ENCODE assay signal across 1 cellular context in the genomic region with DNA sequence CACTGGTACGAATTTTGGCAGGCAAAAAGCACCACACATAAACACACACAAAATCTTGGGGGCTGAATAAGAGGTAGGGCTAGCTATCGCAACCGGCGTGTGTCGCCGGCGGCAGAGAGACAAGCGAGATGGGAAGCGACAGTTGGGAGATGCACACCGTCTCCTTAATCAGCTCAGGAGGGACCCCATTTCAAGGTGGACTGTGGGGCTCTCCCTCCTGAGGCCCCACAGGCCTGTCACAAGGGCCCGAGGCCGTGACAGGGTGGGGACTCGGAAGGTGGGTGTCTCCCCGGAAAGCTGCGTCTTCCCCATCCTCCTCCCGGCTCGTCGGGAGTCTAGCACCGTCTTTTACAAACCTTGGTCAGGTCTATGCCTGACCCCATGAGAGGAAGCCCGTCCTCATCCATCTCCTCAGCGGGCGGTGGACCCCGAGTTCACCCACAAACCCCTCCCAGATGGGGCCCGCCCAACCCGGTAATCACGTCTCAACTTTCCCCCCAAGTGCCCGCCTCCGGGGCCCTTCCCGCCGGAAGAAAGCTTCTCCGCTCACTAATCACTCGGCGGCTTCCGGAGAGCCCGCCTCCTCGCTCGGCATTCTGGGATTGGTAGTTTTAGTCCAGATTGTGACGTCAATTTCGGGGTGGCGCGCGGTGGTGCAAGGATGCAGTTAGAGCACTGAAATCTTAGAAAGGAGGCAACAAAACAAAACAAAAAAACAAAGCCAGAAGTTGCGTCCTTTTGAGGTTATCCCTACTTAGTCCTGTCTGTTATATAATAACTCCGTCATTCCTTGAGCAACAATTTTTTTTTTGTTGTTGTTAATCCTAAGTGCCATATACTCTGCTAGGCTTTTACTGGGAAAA.
TF ChIP-seq lines count a peak whose summit lies in the region.

A gene with protein sequence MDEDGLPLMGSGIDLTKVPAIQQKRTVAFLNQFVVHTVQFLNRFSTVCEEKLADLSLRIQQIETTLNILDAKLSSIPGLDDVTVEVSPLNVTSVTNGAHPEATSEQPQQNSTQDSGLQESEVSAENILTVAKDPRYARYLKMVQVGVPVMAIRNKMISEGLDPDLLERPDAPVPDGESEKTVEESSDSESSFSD (minus strand): TSS at position 436 of the 863 bp plus-strand sequence. CDS start 29 bp downstream, at position 407.

TF ChIP-seq in HepG2, 621 proteins besides CTCF, POLR2A, EP300 and RAD21 (continued from another document and continues in another):
- TF ChIP-seq ZNF20 (CRISPR knock-in tag; IDR thresholded peaks at IDR 0.05) (no peak), ZSCAN29 (CRISPR knock-in tag; conservative IDR thresholded peaks at IDR 0.05) (no peak), RAD51 (IDR thresholded peaks at IDR 0.05; ENCODE audit: borderline replicate concordance) (no peak), ZNF841 (CRISPR knock-in tag; IDR thresholded peaks at IDR 0.05; ENCODE audit: borderline replicate concordance) (no peak), CAMTA2 (CRISPR knock-in tag; IDR thresholded peaks at IDR 0.05; ENCODE audit: borderline replicate concordance) (0 out of 2 replicates have a peak, but pooled peaks have one; percentile 45), HES4 (CRISPR knock-in tag; IDR thresholded peaks at IDR 0.05; ENCODE audit: borderline replicate concordance) (0 out of 2 replicates have a peak, but pooled peaks have one; percentile 29), HNF4G (IDR thresholded peaks at IDR 0.05; ENCODE audit: borderline replicate concordance, low read depth, low read length) (no peak), HNF4G (CRISPR knock-in tag; IDR thresholded peaks at IDR 0.05; ENCODE audit: borderline replicate concordance, low read depth) (0 out of 2 replicates have a peak, but pooled peaks have one; percentile 42), ARID2 (CRISPR knock-in tag; IDR thresholded peaks at IDR 0.05; ENCODE audit: borderline replicate concordance) (no peak), ELF4 (CRISPR knock-in tag; IDR thresholded peaks at IDR 0.05; ENCODE audit: borderline replicate concordance) (peak; percentile 89), TGIF2 (CRISPR knock-in tag; IDR thresholded peaks at IDR 0.05) (0 out of 2 replicates have a peak, but pooled peaks have one; percentile 21), U2AF2 (IDR thresholded peaks at IDR 0.05; ENCODE audit: low read depth, low read length) (no peak), SIX4 (CRISPR knock-in tag; IDR thresholded peaks at IDR 0.05) (peak; percentile 70), KAT2B (IDR thresholded peaks at IDR 0.05; ENCODE audit: borderline replicate concordance, low read depth, low read length) (no peak), PHF8 (CRISPR knock-in tag; IDR thresholded peaks at IDR 0.05) (peak; percentile 79), POGZ (CRISPR knock-in tag; IDR thresholded peaks at IDR 0.05) (peak; percentile 58), ZNF720 (CRISPR knock-in tag; IDR thresholded peaks at IDR 0.05) (no peak), ZNF781 (CRISPR knock-in tag; IDR thresholded peaks at IDR 0.05; ENCODE audit: borderline replicate concordance, not compliant biosample characterization) (no peak), ZSCAN22 (CRISPR knock-in tag; IDR thresholded peaks at IDR 0.05) (no peak), NFE2L1 (CRISPR knock-in tag; IDR thresholded peaks at IDR 0.05; ENCODE audit: borderline replicate concordance) (no peak), TMF1 (CRISPR knock-in tag; IDR thresholded peaks at IDR 0.05; ENCODE audit: low read depth) (no peak; the same call in 1 of the 2 replicates), ZBTB7B (CRISPR knock-in tag; IDR thresholded peaks at IDR 0.05) (peak; percentile 44; the same call in 1 of the 2 replicates), POLR2AphosphoS2 (IDR thresholded peaks at IDR 0.05; ENCODE audit: low read depth, low read length) (no peak), ZNF451 (CRISPR knock-in tag; IDR thresholded peaks at IDR 0.05) (no peak), GFI1 (CRISPR knock-in tag; IDR thresholded peaks at IDR 0.05; ENCODE audit: borderline replicate concordance) (no peak), GABPB1 (CRISPR knock-in tag; IDR thresholded peaks at IDR 0.05) (peak; percentile 96), MTA3 (CRISPR knock-in tag; IDR thresholded peaks at IDR 0.05) (no peak), POLR2AphosphoS5 (IDR thresholded peaks at IDR 0.05; ENCODE audit: low read depth, low read length) (peak; percentile 77), ZNF251 (CRISPR knock-in tag; IDR thresholded peaks at IDR 0.05) (no peak), ZNF460 (CRISPR knock-in tag; IDR thresholded peaks at IDR 0.05; ENCODE audit: borderline replicate concordance) (no peak), CEBPB (IDR thresholded peaks at IDR 0.05; ENCODE audit: borderline replicate concordance, low read depth, low read length) (peak; percentile 26; the same call in 1 of the 2 replicates), SOX13 (IDR thresholded peaks at IDR 0.05) (no peak), SOX13 (CRISPR knock-in tag; conservative IDR thresholded peaks at IDR 0.05 in 1 of 2, IDR thresholded peaks at IDR 0.05 in 1 of 2) (no peak), RXRA (CRISPR knock-in tag; IDR thresholded peaks at IDR 0.05) (0 out of 2 replicates have a peak, but pooled peaks have one; percentile 19), ZNF776 (CRISPR knock-in tag; IDR thresholded peaks at IDR 0.05) (no peak)
- TF ChIP-seq, protein P1, sequence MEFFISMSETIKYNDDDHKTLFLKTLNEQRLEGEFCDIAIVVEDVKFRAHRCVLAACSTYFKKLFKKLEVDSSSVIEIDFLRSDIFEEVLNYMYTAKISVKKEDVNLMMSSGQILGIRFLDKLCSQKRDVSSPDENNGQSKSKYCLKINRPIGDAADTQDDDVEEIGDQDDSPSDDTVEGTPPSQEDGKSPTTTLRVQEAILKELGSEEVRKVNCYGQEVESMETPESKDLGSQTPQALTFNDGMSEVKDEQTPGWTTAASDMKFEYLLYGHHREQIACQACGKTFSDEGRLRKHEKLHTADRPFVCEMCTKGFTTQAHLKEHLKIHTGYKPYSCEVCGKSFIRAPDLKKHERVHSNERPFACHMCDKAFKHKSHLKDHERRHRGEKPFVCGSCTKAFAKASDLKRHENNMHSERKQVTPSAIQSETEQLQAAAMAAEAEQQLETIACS (CRISPR knock-in tag; IDR thresholded peaks at IDR 0.05), result no peak
- TF ChIP-seq, protein P2, sequence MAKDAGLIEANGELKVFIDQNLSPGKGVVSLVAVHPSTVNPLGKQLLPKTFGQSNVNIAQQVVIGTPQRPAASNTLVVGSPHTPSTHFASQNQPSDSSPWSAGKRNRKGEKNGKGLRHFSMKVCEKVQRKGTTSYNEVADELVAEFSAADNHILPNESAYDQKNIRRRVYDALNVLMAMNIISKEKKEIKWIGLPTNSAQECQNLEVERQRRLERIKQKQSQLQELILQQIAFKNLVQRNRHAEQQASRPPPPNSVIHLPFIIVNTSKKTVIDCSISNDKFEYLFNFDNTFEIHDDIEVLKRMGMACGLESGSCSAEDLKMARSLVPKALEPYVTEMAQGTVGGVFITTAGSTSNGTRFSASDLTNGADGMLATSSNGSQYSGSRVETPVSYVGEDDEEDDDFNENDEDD (CRISPR knock-in tag; IDR thresholded peaks at IDR 0.05; ENCODE audit: borderline replicate concordance), result peak; percentile 37; the same call in 1 of the 2 replicates
- TF ChIP-seq, protein P3, sequence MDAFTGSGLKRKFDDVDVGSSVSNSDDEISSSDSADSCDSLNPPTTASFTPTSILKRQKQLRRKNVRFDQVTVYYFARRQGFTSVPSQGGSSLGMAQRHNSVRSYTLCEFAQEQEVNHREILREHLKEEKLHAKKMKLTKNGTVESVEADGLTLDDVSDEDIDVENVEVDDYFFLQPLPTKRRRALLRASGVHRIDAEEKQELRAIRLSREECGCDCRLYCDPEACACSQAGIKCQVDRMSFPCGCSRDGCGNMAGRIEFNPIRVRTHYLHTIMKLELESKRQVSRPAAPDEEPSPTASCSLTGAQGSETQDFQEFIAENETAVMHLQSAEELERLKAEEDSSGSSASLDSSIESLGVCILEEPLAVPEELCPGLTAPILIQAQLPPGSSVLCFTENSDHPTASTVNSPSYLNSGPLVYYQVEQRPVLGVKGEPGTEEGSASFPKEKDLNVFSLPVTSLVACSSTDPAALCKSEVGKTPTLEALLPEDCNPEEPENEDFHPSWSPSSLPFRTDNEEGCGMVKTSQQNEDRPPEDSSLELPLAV (CRISPR knock-in tag; conservative IDR thresholded peaks at IDR 0.05; ENCODE audit: low read depth), result no peak
- TF ChIP-seq, protein P4, sequence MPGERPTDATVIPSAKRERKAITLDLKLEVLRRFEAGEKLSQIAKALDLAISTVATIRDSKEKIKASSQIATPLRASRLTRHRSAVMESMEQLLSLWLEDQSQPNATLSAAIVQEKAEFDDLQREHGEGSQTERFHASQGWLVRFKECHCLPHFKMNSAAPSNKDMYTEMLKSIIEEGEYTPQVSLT (CRISPR knock-in tag; IDR thresholded peaks at IDR 0.05; ENCODE audit: borderline replicate concordance, low read depth), result no peak
- TF ChIP-seq, protein P5, sequence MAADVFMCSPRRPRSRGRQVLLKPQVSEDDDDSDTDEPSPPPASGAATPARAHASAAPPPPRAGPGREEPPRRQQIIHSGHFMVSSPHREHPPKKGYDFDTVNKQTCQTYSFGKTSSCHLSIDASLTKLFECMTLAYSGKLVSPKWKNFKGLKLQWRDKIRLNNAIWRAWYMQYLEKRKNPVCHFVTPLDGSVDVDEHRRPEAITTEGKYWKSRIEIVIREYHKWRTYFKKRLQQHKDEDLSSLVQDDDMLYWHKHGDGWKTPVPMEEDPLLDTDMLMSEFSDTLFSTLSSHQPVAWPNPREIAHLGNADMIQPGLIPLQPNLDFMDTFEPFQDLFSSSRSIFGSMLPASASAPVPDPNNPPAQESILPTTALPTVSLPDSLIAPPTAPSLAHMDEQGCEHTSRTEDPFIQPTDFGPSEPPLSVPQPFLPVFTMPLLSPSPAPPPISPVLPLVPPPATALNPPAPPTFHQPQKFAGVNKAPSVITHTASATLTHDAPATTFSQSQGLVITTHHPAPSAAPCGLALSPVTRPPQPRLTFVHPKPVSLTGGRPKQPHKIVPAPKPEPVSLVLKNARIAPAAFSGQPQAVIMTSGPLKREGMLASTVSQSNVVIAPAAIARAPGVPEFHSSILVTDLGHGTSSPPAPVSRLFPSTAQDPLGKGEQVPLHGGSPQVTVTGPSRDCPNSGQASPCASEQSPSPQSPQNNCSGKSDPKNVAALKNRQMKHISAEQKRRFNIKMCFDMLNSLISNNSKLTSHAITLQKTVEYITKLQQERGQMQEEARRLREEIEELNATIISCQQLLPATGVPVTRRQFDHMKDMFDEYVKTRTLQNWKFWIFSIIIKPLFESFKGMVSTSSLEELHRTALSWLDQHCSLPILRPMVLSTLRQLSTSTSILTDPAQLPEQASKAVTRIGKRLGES (CRISPR knock-in tag; IDR thresholded peaks at IDR 0.05; ENCODE audit: borderline replicate concordance), result no peak
- TF ChIP-seq, protein P6, sequence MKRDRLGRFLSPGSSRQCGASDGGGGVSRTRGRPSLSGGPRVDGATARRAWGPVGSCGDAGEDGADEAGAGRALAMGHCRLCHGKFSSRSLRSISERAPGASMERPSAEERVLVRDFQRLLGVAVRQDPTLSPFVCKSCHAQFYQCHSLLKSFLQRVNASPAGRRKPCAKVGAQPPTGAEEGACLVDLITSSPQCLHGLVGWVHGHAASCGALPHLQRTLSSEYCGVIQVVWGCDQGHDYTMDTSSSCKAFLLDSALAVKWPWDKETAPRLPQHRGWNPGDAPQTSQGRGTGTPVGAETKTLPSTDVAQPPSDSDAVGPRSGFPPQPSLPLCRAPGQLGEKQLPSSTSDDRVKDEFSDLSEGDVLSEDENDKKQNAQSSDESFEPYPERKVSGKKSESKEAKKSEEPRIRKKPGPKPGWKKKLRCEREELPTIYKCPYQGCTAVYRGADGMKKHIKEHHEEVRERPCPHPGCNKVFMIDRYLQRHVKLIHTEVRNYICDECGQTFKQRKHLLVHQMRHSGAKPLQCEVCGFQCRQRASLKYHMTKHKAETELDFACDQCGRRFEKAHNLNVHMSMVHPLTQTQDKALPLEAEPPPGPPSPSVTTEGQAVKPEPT (CRISPR knock-in tag; IDR thresholded peaks at IDR 0.05; ENCODE audit: low read depth), result no peak
- TF ChIP-seq, protein P7, sequence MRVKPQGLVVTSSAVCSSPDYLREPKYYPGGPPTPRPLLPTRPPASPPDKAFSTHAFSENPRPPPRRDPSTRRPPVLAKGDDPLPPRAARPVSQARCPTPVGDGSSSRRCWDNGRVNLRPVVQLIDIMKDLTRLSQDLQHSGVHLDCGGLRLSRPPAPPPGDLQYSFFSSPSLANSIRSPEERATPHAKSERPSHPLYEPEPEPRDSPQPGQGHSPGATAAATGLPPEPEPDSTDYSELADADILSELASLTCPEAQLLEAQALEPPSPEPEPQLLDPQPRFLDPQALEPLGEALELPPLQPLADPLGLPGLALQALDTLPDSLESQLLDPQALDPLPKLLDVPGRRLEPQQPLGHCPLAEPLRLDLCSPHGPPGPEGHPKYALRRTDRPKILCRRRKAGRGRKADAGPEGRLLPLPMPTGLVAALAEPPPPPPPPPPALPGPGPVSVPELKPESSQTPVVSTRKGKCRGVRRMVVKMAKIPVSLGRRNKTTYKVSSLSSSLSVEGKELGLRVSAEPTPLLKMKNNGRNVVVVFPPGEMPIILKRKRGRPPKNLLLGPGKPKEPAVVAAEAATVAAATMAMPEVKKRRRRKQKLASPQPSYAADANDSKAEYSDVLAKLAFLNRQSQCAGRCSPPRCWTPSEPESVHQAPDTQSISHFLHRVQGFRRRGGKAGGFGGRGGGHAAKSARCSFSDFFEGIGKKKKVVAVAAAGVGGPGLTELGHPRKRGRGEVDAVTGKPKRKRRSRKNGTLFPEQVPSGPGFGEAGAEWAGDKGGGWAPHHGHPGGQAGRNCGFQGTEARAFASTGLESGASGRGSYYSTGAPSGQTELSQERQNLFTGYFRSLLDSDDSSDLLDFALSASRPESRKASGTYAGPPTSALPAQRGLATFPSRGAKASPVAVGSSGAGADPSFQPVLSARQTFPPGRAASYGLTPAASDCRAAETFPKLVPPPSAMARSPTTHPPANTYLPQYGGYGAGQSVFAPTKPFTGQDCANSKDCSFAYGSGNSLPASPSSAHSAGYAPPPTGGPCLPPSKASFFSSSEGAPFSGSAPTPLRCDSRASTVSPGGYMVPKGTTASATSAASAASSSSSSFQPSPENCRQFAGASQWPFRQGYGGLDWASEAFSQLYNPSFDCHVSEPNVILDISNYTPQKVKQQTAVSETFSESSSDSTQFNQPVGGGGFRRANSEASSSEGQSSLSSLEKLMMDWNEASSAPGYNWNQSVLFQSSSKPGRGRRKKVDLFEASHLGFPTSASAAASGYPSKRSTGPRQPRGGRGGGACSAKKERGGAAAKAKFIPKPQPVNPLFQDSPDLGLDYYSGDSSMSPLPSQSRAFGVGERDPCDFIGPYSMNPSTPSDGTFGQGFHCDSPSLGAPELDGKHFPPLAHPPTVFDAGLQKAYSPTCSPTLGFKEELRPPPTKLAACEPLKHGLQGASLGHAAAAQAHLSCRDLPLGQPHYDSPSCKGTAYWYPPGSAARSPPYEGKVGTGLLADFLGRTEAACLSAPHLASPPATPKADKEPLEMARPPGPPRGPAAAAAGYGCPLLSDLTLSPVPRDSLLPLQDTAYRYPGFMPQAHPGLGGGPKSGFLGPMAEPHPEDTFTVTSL (CRISPR knock-in tag; IDR thresholded peaks at IDR 0.05; ENCODE audit: borderline replicate concordance), result no peak
- TF ChIP-seq, protein P8, sequence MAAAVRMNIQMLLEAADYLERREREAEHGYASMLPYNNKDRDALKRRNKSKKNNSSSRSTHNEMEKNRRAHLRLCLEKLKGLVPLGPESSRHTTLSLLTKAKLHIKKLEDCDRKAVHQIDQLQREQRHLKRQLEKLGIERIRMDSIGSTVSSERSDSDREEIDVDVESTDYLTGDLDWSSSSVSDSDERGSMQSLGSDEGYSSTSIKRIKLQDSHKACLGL (CRISPR knock-in tag; IDR thresholded peaks at IDR 0.05), result no peak; the same call in 1 of the 2 replicates
- TF ChIP-seq, protein P9, sequence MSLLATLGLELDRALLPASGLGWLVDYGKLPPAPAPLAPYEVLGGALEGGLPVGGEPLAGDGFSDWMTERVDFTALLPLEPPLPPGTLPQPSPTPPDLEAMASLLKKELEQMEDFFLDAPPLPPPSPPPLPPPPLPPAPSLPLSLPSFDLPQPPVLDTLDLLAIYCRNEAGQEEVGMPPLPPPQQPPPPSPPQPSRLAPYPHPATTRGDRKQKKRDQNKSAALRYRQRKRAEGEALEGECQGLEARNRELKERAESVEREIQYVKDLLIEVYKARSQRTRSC (CRISPR knock-in tag; IDR thresholded peaks at IDR 0.05; ENCODE audit: low read depth), result no peak
